Comparison of ENCODE assay signal across 1 cellular context in the genomic region with DNA sequence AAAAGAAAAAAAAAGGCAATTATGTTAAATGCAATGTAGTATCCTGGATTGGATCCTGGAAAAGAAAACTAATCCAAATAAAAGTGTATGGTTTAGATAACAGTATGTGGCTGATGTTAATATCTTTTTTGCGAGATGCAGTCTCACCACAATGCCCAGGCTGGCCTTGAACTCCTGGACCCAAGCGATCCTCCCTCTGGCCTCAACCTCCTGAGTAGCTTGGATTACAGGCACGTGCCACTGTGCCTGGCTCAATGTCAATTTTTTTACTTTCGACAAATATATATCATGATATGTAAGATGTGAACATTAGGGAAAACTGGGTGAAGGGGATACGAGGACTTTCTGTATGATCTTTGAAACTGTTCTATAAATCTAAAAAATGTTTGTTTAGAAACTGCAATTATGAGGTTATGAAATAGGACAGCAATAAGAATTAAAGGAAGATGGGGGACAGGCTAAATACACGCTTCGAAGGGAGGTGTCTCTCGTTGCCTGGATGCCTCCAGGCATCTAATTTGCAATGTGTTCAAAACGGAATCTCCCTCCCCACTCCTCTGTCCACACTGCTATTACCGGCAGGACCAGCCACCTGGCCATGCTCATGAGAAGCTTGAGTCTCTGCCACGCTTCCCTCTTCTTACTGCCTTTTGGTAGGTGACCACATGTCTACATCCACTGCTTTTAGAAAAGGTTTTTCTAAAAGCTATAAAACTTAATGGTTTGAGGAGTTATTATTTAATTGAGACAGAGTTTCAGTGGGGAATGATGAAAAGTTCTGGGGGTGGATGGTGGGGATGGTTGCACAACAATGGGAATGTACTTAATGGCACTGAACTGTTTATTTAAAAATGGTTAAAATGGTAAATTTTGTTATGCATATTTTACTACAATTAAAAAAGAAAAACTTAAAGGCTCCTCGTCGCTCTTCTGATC.
TF ChIP-seq lines count a peak whose summit lies in the region.

No MANE protein-coding gene starts in this region.

TF ChIP-seq in GM23338, 12 proteins besides CTCF, POLR2A, EP300 and RAD21 (continued from another document):
- TF ChIP-seq, protein P1, sequence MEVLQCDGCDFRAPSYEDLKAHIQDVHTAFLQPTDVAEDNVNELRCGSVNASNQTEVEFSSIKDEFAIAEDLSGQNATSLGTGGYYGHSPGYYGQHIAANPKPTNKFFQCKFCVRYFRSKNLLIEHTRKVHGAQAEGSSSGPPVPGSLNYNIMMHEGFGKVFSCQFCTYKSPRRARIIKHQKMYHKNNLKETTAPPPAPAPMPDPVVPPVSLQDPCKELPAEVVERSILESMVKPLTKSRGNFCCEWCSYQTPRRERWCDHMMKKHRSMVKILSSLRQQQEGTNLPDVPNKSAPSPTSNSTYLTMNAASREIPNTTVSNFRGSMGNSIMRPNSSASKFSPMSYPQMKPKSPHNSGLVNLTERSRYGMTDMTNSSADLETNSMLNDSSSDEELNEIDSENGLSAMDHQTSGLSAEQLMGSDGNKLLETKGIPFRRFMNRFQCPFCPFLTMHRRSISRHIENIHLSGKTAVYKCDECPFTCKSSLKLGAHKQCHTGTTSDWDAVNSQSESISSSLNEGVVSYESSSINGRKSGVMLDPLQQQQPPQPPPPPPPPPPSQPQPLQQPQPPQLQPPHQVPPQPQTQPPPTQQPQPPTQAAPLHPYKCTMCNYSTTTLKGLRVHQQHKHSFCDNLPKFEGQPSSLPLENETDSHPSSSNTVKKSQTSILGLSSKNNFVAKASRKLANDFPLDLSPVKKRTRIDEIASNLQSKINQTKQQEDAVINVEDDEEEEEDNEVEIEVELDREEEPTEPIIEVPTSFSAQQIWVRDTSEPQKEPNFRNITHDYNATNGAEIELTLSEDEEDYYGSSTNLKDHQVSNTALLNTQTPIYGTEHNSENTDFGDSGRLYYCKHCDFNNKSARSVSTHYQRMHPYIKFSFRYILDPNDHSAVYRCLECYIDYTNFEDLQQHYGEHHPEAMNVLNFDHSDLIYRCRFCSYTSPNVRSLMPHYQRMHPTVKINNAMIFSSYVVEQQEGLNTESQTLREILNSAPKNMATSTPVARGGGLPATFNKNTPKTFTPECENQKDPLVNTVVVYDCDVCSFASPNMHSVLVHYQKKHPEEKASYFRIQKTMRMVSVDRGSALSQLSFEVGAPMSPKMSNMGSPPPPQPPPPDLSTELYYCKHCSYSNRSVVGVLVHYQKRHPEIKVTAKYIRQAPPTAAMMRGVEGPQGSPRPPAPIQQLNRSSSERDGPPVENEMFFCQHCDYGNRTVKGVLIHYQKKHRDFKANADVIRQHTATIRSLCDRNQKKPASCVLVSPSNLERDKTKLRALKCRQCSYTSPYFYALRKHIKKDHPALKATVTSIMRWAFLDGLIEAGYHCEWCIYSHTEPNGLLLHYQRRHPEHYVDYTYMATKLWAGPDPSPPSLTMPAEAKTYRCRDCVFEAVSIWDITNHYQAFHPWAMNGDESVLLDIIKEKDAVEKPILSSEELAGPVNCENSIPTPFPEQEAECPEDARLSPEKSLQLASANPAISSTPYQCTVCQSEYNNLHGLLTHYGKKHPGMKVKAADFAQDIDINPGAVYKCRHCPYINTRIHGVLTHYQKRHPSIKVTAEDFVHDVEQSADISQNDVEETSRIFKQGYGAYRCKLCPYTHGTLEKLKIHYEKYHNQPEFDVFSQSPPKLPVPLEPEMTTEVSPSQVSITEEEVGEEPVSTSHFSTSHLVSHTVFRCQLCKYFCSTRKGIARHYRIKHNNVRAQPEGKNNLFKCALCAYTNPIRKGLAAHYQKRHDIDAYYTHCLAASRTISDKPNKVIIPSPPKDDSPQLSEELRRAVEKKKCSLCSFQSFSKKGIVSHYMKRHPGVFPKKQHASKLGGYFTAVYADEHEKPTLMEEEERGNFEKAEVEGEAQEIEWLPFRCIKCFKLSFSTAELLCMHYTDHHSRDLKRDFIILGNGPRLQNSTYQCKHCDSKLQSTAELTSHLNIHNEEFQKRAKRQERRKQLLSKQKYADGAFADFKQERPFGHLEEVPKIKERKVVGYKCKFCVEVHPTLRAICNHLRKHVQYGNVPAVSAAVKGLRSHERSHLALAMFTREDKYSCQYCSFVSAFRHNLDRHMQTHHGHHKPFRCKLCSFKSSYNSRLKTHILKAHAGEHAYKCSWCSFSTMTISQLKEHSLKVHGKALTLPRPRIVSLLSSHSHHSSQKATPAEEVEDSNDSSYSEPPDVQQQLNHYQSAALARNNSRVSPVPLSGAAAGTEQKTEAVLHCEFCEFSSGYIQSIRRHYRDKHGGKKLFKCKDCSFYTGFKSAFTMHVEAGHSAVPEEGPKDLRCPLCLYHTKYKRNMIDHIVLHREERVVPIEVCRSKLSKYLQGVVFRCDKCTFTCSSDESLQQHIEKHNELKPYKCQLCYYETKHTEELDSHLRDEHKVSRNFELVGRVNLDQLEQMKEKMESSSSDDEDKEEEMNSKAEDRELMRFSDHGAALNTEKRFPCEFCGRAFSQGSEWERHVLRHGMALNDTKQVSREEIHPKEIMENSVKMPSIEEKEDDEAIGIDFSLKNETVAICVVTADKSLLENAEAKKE (CRISPR knock-in tag; IDR thresholded peaks at IDR 0.05): no peak
- TF ChIP-seq, protein P2, sequence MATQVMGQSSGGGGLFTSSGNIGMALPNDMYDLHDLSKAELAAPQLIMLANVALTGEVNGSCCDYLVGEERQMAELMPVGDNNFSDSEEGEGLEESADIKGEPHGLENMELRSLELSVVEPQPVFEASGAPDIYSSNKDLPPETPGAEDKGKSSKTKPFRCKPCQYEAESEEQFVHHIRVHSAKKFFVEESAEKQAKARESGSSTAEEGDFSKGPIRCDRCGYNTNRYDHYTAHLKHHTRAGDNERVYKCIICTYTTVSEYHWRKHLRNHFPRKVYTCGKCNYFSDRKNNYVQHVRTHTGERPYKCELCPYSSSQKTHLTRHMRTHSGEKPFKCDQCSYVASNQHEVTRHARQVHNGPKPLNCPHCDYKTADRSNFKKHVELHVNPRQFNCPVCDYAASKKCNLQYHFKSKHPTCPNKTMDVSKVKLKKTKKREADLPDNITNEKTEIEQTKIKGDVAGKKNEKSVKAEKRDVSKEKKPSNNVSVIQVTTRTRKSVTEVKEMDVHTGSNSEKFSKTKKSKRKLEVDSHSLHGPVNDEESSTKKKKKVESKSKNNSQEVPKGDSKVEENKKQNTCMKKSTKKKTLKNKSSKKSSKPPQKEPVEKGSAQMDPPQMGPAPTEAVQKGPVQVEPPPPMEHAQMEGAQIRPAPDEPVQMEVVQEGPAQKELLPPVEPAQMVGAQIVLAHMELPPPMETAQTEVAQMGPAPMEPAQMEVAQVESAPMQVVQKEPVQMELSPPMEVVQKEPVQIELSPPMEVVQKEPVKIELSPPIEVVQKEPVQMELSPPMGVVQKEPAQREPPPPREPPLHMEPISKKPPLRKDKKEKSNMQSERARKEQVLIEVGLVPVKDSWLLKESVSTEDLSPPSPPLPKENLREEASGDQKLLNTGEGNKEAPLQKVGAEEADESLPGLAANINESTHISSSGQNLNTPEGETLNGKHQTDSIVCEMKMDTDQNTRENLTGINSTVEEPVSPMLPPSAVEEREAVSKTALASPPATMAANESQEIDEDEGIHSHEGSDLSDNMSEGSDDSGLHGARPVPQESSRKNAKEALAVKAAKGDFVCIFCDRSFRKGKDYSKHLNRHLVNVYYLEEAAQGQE (IDR thresholded peaks at IDR 0.05; ENCODE audit: unreplicated experiment): no peak
- TF ChIP-seq ZNF114 (CRISPR knock-in tag; IDR thresholded peaks at IDR 0.05) (no peak), ZNF331 (CRISPR knock-in tag; IDR thresholded peaks at IDR 0.05; ENCODE audit: low read depth) (no peak), EZH2 (IDR thresholded peaks at IDR 0.05; ENCODE audit: low read depth, unreplicated experiment) (no peak), EZH2phosphoT487 (IDR thresholded peaks at IDR 0.05; ENCODE audit: unreplicated experiment) (no peak), JUNB (IDR thresholded peaks at IDR 0.05; ENCODE audit: unreplicated experiment) (no peak), CREB1 (CRISPR knock-in tag; IDR thresholded peaks at IDR 0.05; ENCODE audit: low read depth) (no peak), POLR2AphosphoS5 (IDR thresholded peaks at IDR 0.05; ENCODE audit: low read depth) (no peak)
- TF ChIP-seq, protein P3, sequence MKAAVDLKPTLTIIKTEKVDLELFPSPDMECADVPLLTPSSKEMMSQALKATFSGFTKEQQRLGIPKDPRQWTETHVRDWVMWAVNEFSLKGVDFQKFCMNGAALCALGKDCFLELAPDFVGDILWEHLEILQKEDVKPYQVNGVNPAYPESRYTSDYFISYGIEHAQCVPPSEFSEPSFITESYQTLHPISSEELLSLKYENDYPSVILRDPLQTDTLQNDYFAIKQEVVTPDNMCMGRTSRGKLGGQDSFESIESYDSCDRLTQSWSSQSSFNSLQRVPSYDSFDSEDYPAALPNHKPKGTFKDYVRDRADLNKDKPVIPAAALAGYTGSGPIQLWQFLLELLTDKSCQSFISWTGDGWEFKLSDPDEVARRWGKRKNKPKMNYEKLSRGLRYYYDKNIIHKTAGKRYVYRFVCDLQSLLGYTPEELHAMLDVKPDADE (IDR thresholded peaks at IDR 0.05): no peak
TF ChIP-seq in GM23338: peak in this region for 0.
